In the genomic region with DNA sequence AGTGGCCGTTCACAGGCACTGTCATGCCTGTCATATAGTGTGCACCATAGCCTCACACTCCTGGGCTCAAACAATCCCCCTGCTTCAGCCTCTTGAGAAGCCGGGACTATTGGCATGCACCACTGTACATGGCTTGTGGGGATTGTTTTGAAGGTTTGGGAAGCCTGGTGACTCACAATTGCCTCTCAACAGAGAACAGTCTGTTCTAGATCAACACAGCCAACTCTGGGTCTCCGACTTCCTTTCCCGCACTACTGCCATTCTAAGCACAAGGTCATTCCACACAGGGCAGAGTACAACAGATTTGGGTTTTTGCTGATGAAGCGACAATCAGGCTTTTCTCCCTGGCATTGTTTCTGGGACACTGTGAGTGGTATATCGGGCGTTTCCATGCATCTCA, we compare ENCODE assay signal across 10 cellular contexts. TPM values are rescaled to one million over a fixed set of nuclear protein-coding genes. Genes with fewer than 3 reads are reported as not detected.
A peak's percentile ranks its signal among the peaks of the same experiment; 100 is the strongest.
DNase-seq lines count a peak whose midpoint lies in the region; ATAC-seq, FAIRE-seq and TF ChIP-seq lines count a peak whose summit lies in the region.
"Had no signal": no experiment of that assay in that cellular context is flagged by ENCODE, and none has a peak within 500 bp of the region (broad histone marks: within the 10 kb centered on the region; RNA-seq: fewer than 3 reads in every experiment).

No MANE protein-coding gene starts in this region.

- H3K27ac ChIP-seq in K562 (ENCODE audit: extremely low read depth, low read depth, low read length) (no peak overlapping the region), heart left ventricle (peak overlapping the region; percentile 36 to 87 (median 68)), pancreas (no peak overlapping the region)

- peak; percentile 49 for DNase-seq in AG10803 (ENCODE audit: low read depth)
- no peak for DNase-seq in K562 (ENCODE audit: extremely low read depth in 1 of 4, low spot score in 3 of 4)
- DNase-seq in heart left ventricle, result peak in 4 of 5 donors; percentile 43 to 78 (median 50)
- peak in 1 of 6 donors; percentile 21 for DNase-seq in pancreas
- DNase-seq in DMS 273 (lab: John Stamatoyannopoulos, UW; ENCODE audit: unreplicated experiment), result no peak
- DNase-seq in NCI-H1930 (lab: John Stamatoyannopoulos, UW), result no peak
- DNase-seq in activated CD4-positive, alpha-beta T cell treated with anti-CD3 and anti-CD28 coated beads for 4 hours, result no peak
- DNase-seq in GM12891 (ENCODE audit: insufficient read length, low spot score), result no peak
- DNase-seq: activated naive CD8-positive, alpha-beta T cell treated with anti-CD3 and anti-CD28 coated beads, Interleukin-2, amount 10 ng/mL, durations not matched to agents 7 days and 5 days had no signal

- H3K27me3 ChIP-seq in K562 (ENCODE audit: control insufficient read depth in 2 of 2, insufficient read depth in 2 of 2, low read length in 2 of 2) (no peaks in the 10 kb centered on the region), heart left ventricle (no peaks in the 10 kb centered on the region), pancreas (no peaks in the 10 kb centered on the region)

- H3K9ac ChIP-seq in K562 (ENCODE audit: insufficient read depth in 1 of 2, low read depth in 2 of 2, low read length in 2 of 2), result no peak overlapping the region

- TF ChIP-seq CTCF in AG10803 (conservative IDR thresholded peaks at IDR 0.05; ENCODE audit: low read length) (no peak), K562 (IDR thresholded peaks at IDR 0.05 in 2 of 3, conservative IDR thresholded peaks at IDR 0.05 in 1 of 3; ENCODE audit: insufficient read depth in 2 of 3, low read depth in 1 of 3, low read length in 3 of 3) (no peak), heart left ventricle (IDR thresholded peaks at IDR 0.05) (no peak), pancreas (IDR thresholded peaks at IDR 0.05) (no peak)

- no peak for TF ChIP-seq EP300 in K562 (IDR thresholded peaks at IDR 0.05; ENCODE audit: low read length)

- TF ChIP-seq POLR2A in K562 (conservative IDR thresholded peaks at IDR 0.05) (no peak), heart left ventricle (IDR thresholded peaks at IDR 0.05) (no peak), GM12891 (IDR thresholded peaks at IDR 0.05; ENCODE audit: low read depth, low read length) (no peak)

- WGBS in K562 (ENCODE audit: insufficient coverage, low coverage, missing lambda C conversion rate), result 79% methylated on average over 7 of the region's 7 CpGs
- WGBS in heart left ventricle, 4 donors, result 53 to 75% (median 67%) methylated on average over 7 of the region's 7 CpGs
- 65 to 79% methylated on average over 7 of the region's 7 CpGs for WGBS in pancreas, 2 donors

- intact Hi-C loops in K562 (cut with micrococcal nuclease), result no loop called here
- intact Hi-C loops in heart left ventricle (cut with DNase I), result no loop called here
- intact Hi-C loops in pancreas (cut with DNase I), result no loop called here

- H3K9me3 ChIP-seq in K562 (replicated peaks; ENCODE audit: control insufficient read depth, insufficient read depth, low read depth, low read length) (no peaks in the 10 kb centered on the region), heart left ventricle (no peaks in the 10 kb centered on the region), pancreas (no peaks in the 10 kb centered on the region)

- no peak overlapping the region for H3K4me3 ChIP-seq in AG10803 (ENCODE audit: low read length)
- no peak overlapping the region for H3K4me3 ChIP-seq in K562
- no peak overlapping the region for H3K4me3 ChIP-seq in heart left ventricle
- no peak overlapping the region for H3K4me3 ChIP-seq in pancreas

- FAIRE-seq in K562 (lab: Jason Lieb, UNC) (no peak), pancreas (lab: Jason Lieb, UNC) (no peak), GM12891 (lab: Jason Lieb, UNC) (no peak)
- FAIRE-seq: GM18507 had no signal

- TF ChIP-seq RAD21 in K562 (CRISPR knock-in tag; conservative IDR thresholded peaks at IDR 0.05 in 1 of 2, IDR thresholded peaks at IDR 0.05 in 1 of 2), result no peak

- H3K4me2 ChIP-seq in K562 (ENCODE audit: insufficient read depth, low read length), result no peak overlapping the region

- POLR2A ChIA-PET in K562 (lab: Yijun Ruan, JAX), result no interaction called here

- no peaks in the 10 kb centered on the region for H3K79me2 ChIP-seq in K562 (ENCODE audit: control insufficient read depth, insufficient read depth, low read length)

- ATAC-seq in K562, result no peak; the same call in 2 of the 3 replicates
- ATAC-seq in heart left ventricle, result peak; percentile 93 to 98 (median 98)
- peak in 3 of 4 donors; percentile 23 to 58 (median 43) for ATAC-seq in pancreas

- no peaks in the 10 kb centered on the region for H3K9me1 ChIP-seq in K562 (ENCODE audit: control insufficient read depth, insufficient read depth, low read length)

- H4K20me1 ChIP-seq in K562 (replicated peaks; ENCODE audit: control insufficient read depth, insufficient read depth, low read length), result no peaks in the 10 kb centered on the region

- H2AFZ ChIP-seq in K562 (ENCODE audit: low read depth, low read length), result no peak overlapping the region

- in situ Hi-C loops in K562 (cut with MboI), result no loop called here

- BruUV-seq in K562 (replicated peaks; lab: Mats Ljungman, UMichigan), result no TSS peak

- H3K4me1 ChIP-seq in K562 (replicated peaks in 1 of 2; ENCODE audit: control insufficient read depth in 2 of 2, insufficient read depth in 2 of 2, low read length in 2 of 2) (no peaks in the 10 kb centered on the region; a peak in 1 of 5 replicates), heart left ventricle (peaks cover 0 to 17% (median 2%) of the 10 kb centered on the region in 12 donors), pancreas (no peaks in the 10 kb centered on the region)

- CTCF ChIA-PET in K562 (lab: Yijun Ruan, JAX; ENCODE audit: low intra/inter-chr PET ratio), result no interaction called here

- H3K36me3 ChIP-seq in K562 (ENCODE audit: control insufficient read depth, insufficient read depth, low read length) (no peaks in the 10 kb centered on the region), heart left ventricle (no peaks in the 10 kb centered on the region), pancreas (no peaks in the 10 kb centered on the region)

TF ChIP-seq in K562, 482 proteins besides CTCF, POLR2A, EP300 and RAD21 (continues in another document):
- TF ChIP-seq C11orf30 (IDR thresholded peaks at IDR 0.05; ENCODE audit: low read depth) (peak; percentile 27), ETV5 (CRISPR knock-in tag; IDR thresholded peaks at IDR 0.05; ENCODE audit: low read depth) (no peak), ZNF699 (CRISPR knock-in tag; IDR thresholded peaks at IDR 0.05; ENCODE audit: insufficient replicate concordance) (no peak), FIP1L1 (IDR thresholded peaks at IDR 0.05; ENCODE audit: low read depth, low read length, poor library complexity, severe bottlenecking) (no peak), CHD4 (IDR thresholded peaks at IDR 0.05; ENCODE audit: insufficient read depth, insufficient replicate concordance, low read depth, low read length, poor library complexity, severe bottlenecking) (no peak), CAMTA2 (CRISPR knock-in tag; conservative IDR thresholded peaks at IDR 0.05) (no peak)
- TF ChIP-seq, protein P1, sequence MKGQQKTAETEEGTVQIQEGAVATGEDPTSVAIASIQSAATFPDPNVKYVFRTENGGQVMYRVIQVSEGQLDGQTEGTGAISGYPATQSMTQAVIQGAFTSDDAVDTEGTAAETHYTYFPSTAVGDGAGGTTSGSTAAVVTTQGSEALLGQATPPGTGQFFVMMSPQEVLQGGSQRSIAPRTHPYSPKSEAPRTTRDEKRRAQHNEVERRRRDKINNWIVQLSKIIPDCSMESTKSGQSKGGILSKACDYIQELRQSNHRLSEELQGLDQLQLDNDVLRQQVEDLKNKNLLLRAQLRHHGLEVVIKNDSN (CRISPR knock-in tag; IDR thresholded peaks at IDR 0.05), result no peak

TF ChIP-seq in GM12891, 5 proteins besides CTCF, POLR2A, EP300 and RAD21:
- TF ChIP-seq POU2F2 (IDR thresholded peaks at IDR 0.05; ENCODE audit: low read depth, low read length) (no peak), SPI1 (IDR thresholded peaks at IDR 0.05; ENCODE audit: low read depth, low read length) (no peak), TAF1 (IDR thresholded peaks at IDR 0.05; ENCODE audit: low read depth, low read length) (no peak), POLR2AphosphoS5 (IDR thresholded peaks at IDR 0.05; ENCODE audit: low read depth, low read length) (no peak), PAX5 (IDR thresholded peaks at IDR 0.05; ENCODE audit: insufficient read depth, low read length, severe bottlenecking) (no peak)

RNA-seq across cellular contexts. Expression of gene AHCTF1, which starts 15.5 kb away (rescaled TPM):
- total RNA-seq in K562 (2011; cell fraction: chromatin; rRNA removed; ENCODE audit: low replicate concordance), result 56.4 and 208 TPM in 2 replicates
- total RNA-seq in K562 (2011; cell fraction: nucleolus; rRNA removed), result 25.7 and 46.8 TPM in 2 replicates
- 71.2 and 79.8 TPM in 2 replicates for total RNA-seq in K562 (2011; cell fraction: nucleoplasm; rRNA removed)
- 46.2 and 49.6 TPM in 2 replicates for total RNA-seq in K562 (2014; rRNA removed)
- 97.4 and 99.7 TPM in 2 replicates for total RNA-seq in K562 (2014; rRNA removed; fragmentation: Illumina TruSeq; extraction: Trizol)
- 92.6 and 102 TPM in 2 replicates for total RNA-seq in K562 (2015; rRNA removed; fragmentation: Illumina TruSeq; extraction: Trizol)
- total RNA-seq in K562 (2021), result 62.6 and 69.8 TPM in 2 replicates
- polyA plus RNA-seq in K562 (2011; rRNA removed), result 31.2 and 47.6 TPM in 2 replicates
- polyA plus RNA-seq in K562 (2011; cell fraction: cytosol; rRNA removed), result 9.3 and 16.0 TPM in 2 replicates
- 37.7 and 54.5 TPM in 2 replicates for polyA plus RNA-seq in K562 (2011; cell fraction: nucleus; rRNA removed)
- 27.4 and 31.3 TPM in 2 replicates for polyA plus RNA-seq in K562 (2012)
- 69.0 and 88.0 TPM in 2 replicates for polyA plus RNA-seq in K562 (2014; fragmentation: Illumina TruSeq; extraction: Trizol)
- polyA plus RNA-seq in K562 (2014; fragmentation: Nextera tagmentation; extraction: Ambion mirVana), result 10 to 100 TPM in 1 of 2 experiments, 1 to 10 TPM in 1; 9.4 to 15.4 TPM
- polyA plus RNA-seq in K562 (2014; rRNA removed), result 44.6 and 46.1 TPM in 2 replicates
- polyA minus RNA-seq in K562 (2011; rRNA and poly(A)+ RNA removed), result 132 and 152 TPM in 2 replicates
- polyA minus RNA-seq in K562 (2011; cell fraction: cytosol; rRNA and poly(A)+ RNA removed), result 40.0 and 55.9 TPM in 2 replicates
- polyA minus RNA-seq in K562 (2011; cell fraction: nucleus; rRNA and poly(A)+ RNA removed), result 68.8 and 102 TPM in 2 replicates
- total RNA-seq in heart left ventricle, result 10 to 100 TPM; 17.9 to 39.7 (median 19.9) TPM
- polyA plus RNA-seq in heart left ventricle, result 1 to 10 TPM; 6.3 to 8.8 TPM
- total RNA-seq in pancreas, result 10 to 100 TPM; 11.1 to 14.6 (median 11.7) TPM
- 1 to 10 TPM; 4.8 to 7.4 TPM for polyA plus RNA-seq in pancreas
- polyA plus RNA-seq in GM12891 (2012; ENCODE audit: low read depth, missing spikeins), result 11.4 TPM

Comparison
In these comparisons a context has a peak if more than half of its experiments do, and no peak if none do; other contexts are left out.
1. DNase-seq: peak in AG10803 (single experiment) and heart left ventricle (4 of 5); none in K562 (0 of 4), DMS 273 (single experiment), NCI-H1930 (0 of 2), activated CD4-positive, alpha-beta T cell treated with anti-CD3 and anti-CD28 coated beads for 4 hours (0 of 2) and GM12891 (single experiment).
2. H3K27ac ChIP-seq: peak in heart left ventricle (12 of 12); none in K562 (single experiment) and pancreas (0 of 4).